Comparison of ENCODE assay signal across 29 cellular contexts in genomic region chr15:68020685-68021084, GRCh38.
"Had no signal": no experiment of that assay in that cellular context is flagged by ENCODE, and none has a peak within 500 bp of the region (broad histone marks: within the 10 kb centered on the region; RNA-seq: fewer than 3 reads in every experiment).

No MANE protein-coding gene starts in this region.

- H3K9me3 Mint-ChIP-seq: natural killer cell; neural crest cell; stimulated activated naive CD8-positive, alpha-beta T cell treated with anti-CD3 and anti-CD28 coated beads, Interleukin-15, amount 100 ng/mL, for 72 hours had no signal

- H3K27ac ChIP-seq: heart right ventricle, left lung, lower lobe of right lung, pancreas, skin epidermis, spleen, tibial nerve, upper lobe of right lung had no signal

- H3K4me1 ChIP-seq: pancreas, prostate gland, spleen, tibial nerve had no signal

- H3K4me1 Mint-ChIP-seq: naive B cell, natural killer cell, neural crest cell had no signal

- H3K27ac Mint-ChIP-seq: natural killer cell; stimulated activated memory B cell treated with anti-CD40 and anti-IgM and Interleukin-4, amounts not matched to agents 10 μg/mL and 1 μg/mL and 100 μg/mL, for 72 hours; stimulated activated naive CD8-positive, alpha-beta T cell treated with anti-CD3 and anti-CD28 coated beads, Interleukin-15, amount 100 ng/mL, for 72 hours had no signal

- H3K36me3 ChIP-seq: heart right ventricle, left lung, lower lobe of right lung, pancreas, prostate gland, spleen, tibial nerve, upper lobe of right lung had no signal

- H3K4me3 ChIP-seq: heart right ventricle, left lung, lower lobe of right lung, pancreas, prostate gland, skin epidermis, spleen, tibial nerve, upper lobe of right lung had no signal

- H3K4me3 Mint-ChIP-seq: naive B cell; natural killer cell; neural crest cell; stimulated activated memory B cell treated with anti-CD40 and anti-IgM and Interleukin-4, amounts not matched to agents 10 μg/mL and 1 μg/mL and 100 μg/mL, for 72 hours; stimulated activated naive CD8-positive, alpha-beta T cell treated with anti-CD3 and anti-CD28 coated beads, Interleukin-15, amount 100 ng/mL, for 72 hours had no signal

- H3K36me3 Mint-ChIP-seq: naive B cell; natural killer cell; stimulated activated memory B cell treated with anti-CD40 and anti-IgM and Interleukin-4, amounts not matched to agents 10 μg/mL and 1 μg/mL and 100 μg/mL, for 72 hours had no signal

- ATAC-seq: heart right ventricle; left cardiac atrium; left lung; natural killer cell; pancreas; right cardiac atrium; sciatic nerve; stimulated activated memory B cell treated with anti-CD40 and anti-IgM and Interleukin-4, amounts not matched to agents 10 μg/mL and 1 μg/mL and 100 μg/mL, for 72 hours; stimulated activated naive CD8-positive, alpha-beta T cell treated with anti-CD3 and anti-CD28 coated beads, Interleukin-15, amount 100 ng/mL, for 72 hours; upper lobe of right lung had no signal

- H3K9me3 ChIP-seq: heart right ventricle, left lung, lower lobe of right lung, pancreas, prostate gland, spleen, tibial nerve, upper lobe of right lung had no signal

- DNase-seq: heart right ventricle; hippocampal formation; kidney glomerular epithelial cell; left cardiac atrium; left lung; lower lobe of right lung; mammary epithelial cell; mesenchymal stem cell; naive B cell; natural killer cell; nucleus accumbens; pancreas; posterior cingulate gyrus; retina; right cardiac atrium; spleen; stimulated activated CD4-positive, alpha-beta T cell treated with anti-CD3 and anti-CD28 coated beads, Interleukin-2, amount 100 ng/mL, for 48 hours; stimulated activated CD4-positive, alpha-beta T cell treated with anti-CD3 and anti-CD28 coated beads, Interleukin-4, amount 100 ng/mL, for 4 hours; stimulated activated CD8-positive, alpha-beta memory T cell treated with anti-CD3 and anti-CD28 coated beads, Interleukin-4, amount 100 ng/mL, for 48 hours; stimulated activated naive CD4-positive, alpha-beta T cell treated with Interleukin-2 at 50 U/mL for 16 hours; stimulated activated naive CD8-positive, alpha-beta T cell treated with anti-CD3 and anti-CD28 coated beads, Interleukin-15, amount 100 ng/mL, for 72 hours; substantia nigra; upper lobe of right lung had no signal

- H3K27me3 ChIP-seq: heart right ventricle, left lung, pancreas, spleen, tibial nerve, upper lobe of right lung had no signal
